8 cellular contexts compared by ENCODE assay signal in genomic region chr3:134483195-134483890, GRCh38. TPM values are rescaled to one million over a fixed set of nuclear protein-coding genes. Genes with fewer than 3 reads are reported as not detected.
A peak's percentile ranks its signal among the peaks of the same experiment; 100 is the strongest.
DNase-seq lines count a peak whose midpoint lies in the region; ATAC-seq and TF ChIP-seq lines count a peak whose summit lies in the region.

No MANE protein-coding gene starts in this region.

- H3K9ac ChIP-seq in DND-41 (ENCODE audit: low read depth, low read length) (peak overlapping the region; percentile 94), colonic mucosa (ENCODE audit: low read depth in 2 of 2, low read length in 2 of 2) (no peak overlapping the region)

- H3K4me1 ChIP-seq in DND-41 (ENCODE audit: insufficient read depth, low read length) (peaks cover 36% of the 10 kb centered on the region), colonic mucosa (peaks cover 6% of the 10 kb centered on the region), osteoblast (ENCODE audit: insufficient read depth, low read length) (peaks cover 56% of the 10 kb centered on the region)

- TF ChIP-seq CTCF in DND-41 (IDR thresholded peaks at IDR 0.05; ENCODE audit: borderline replicate concordance, extremely low read depth, low read length, poor library complexity, severe bottlenecking): no peak
- no peak for TF ChIP-seq CTCF in colonic mucosa (IDR thresholded peaks at IDR 0.05)
- no peak for TF ChIP-seq CTCF in osteoblast (IDR thresholded peaks at IDR 0.05; ENCODE audit: extremely low read depth, low read depth, low read length)

- ATAC-seq in DND-41 (ENCODE audit: insufficient read depth, low read depth) (no peak), GM21723 (IDR thresholded peaks at IDR 0.05; ENCODE audit: unreplicated experiment) (no peak), HG03139 (IDR thresholded peaks at IDR 0.05; ENCODE audit: unreplicated experiment) (no peak)

- peak overlapping the region; percentile 6; the same call in 1 of the 2 replicates for H3K27ac ChIP-seq in DND-41 (ENCODE audit: low read length)
- H3K27ac ChIP-seq in colonic mucosa: peak overlapping the region; percentile 2
- H3K27ac ChIP-seq in osteoblast (ENCODE audit: low read depth, low read length): peak overlapping the region; percentile 99

- no peak for DNase-seq in DND-41
- peak; percentile 7 for DNase-seq in NOMO-1 treated with DMSO at 0.1 percent for 48 hours (lab: John Stamatoyannopoulos, UW; ENCODE audit: unreplicated experiment)
- DNase-seq in colonic mucosa: no peak
- DNase-seq in osteoblast (ENCODE audit: insufficient read length, low spot score, missing footprints): peak; percentile 74
- no peak for DNase-seq in DMS79 (lab: John Stamatoyannopoulos, UW)
- DNase-seq in NCI-H82 (lab: John Stamatoyannopoulos, UW): no peak

- no peaks in the 10 kb centered on the region for H3K9me3 ChIP-seq in DND-41 (ENCODE audit: insufficient read depth, low read length, severe bottlenecking)
- H3K9me3 ChIP-seq in colonic mucosa: no peaks in the 10 kb centered on the region
- H3K9me3 ChIP-seq in osteoblast (ENCODE audit: low read depth, low read length): no peaks in the 10 kb centered on the region

- no peak overlapping the region for H2AFZ ChIP-seq in DND-41 (ENCODE audit: low read depth, low read length)
- H2AFZ ChIP-seq in osteoblast (ENCODE audit: low read length): no peak overlapping the region

- H4K20me1 ChIP-seq in DND-41 (ENCODE audit: insufficient read depth, low read length) (no peaks in the 10 kb centered on the region), osteoblast (ENCODE audit: insufficient read depth, low read length) (no peaks in the 10 kb centered on the region)

- H3K79me2 ChIP-seq in DND-41 (ENCODE audit: insufficient read depth, low read length) (peaks cover 52% of the 10 kb centered on the region), osteoblast (ENCODE audit: insufficient read depth, low read length) (peaks cover 62% of the 10 kb centered on the region)

- H3K27me3 ChIP-seq in DND-41 (ENCODE audit: insufficient read depth, low read length, poor library complexity) (no peaks in the 10 kb centered on the region), colonic mucosa (no peaks in the 10 kb centered on the region), osteoblast (ENCODE audit: insufficient read depth, low read length) (no peaks in the 10 kb centered on the region)

- H3K36me3 ChIP-seq in DND-41 (ENCODE audit: insufficient read depth, low read length) (peaks cover 57% of the 10 kb centered on the region), colonic mucosa (peaks cover 4% of the 10 kb centered on the region), osteoblast (ENCODE audit: insufficient read depth, low read length) (peaks cover 37% of the 10 kb centered on the region)

- H3K4me2 ChIP-seq in DND-41 (ENCODE audit: insufficient read depth, low read length): peak overlapping the region; percentile 75
- peak overlapping the region; percentile 79 for H3K4me2 ChIP-seq in osteoblast (ENCODE audit: insufficient read depth, low read length)

- H3K4me3 ChIP-seq in DND-41 (ENCODE audit: low read depth in 1 of 2, low read length in 2 of 2) (no peak overlapping the region), colonic mucosa (no peak overlapping the region), osteoblast (ENCODE audit: insufficient read depth, low read length) (peak overlapping the region; percentile 38)

- intact Hi-C loops in colonic mucosa (cut with DNase I): no loop called here

RNA-seq across cellular contexts. Expression of gene ANAPC13, which starts 2.4 kb away (rescaled TPM):
- total RNA-seq in colonic mucosa (10 to 100 TPM; 31.6 to 33.5 TPM), osteoblast (68.4 and 77.5 TPM in 2 replicates)

RNA-seq across cellular contexts. Expression of gene CEP63, which starts 2.5 kb away (rescaled TPM):
- 10 to 100 TPM; 16.9 to 19.6 TPM for total RNA-seq in colonic mucosa
- 15.9 and 42.4 TPM in 2 replicates for total RNA-seq in osteoblast

Comparison
In these comparisons a context has a peak if more than half of its experiments do, and no peak if none do; other contexts are left out.
1. DNase-seq: peak in NOMO-1 treated with DMSO at 0.1 percent for 48 hours (single experiment) and osteoblast (single experiment); none in DND-41 (single experiment), colonic mucosa (single experiment), DMS79 (single experiment) and NCI-H82 (single experiment).
2. H3K27ac ChIP-seq: peak in every context shown above with its lines; median percentile 99 in osteoblast; 6 in DND-41; 2 in colonic mucosa.